In genomic region chr1:29837306-29837646, GRCh38 we compare ENCODE assay signal across 15 cellular contexts.
DNase-seq lines count a peak whose midpoint lies in the region; ATAC-seq and TF ChIP-seq lines count a peak whose summit lies in the region.
"Had no signal": no experiment of that assay in that cellular context is flagged by ENCODE, and none has a peak within 500 bp of the region (broad histone marks: within the 10 kb centered on the region; RNA-seq: fewer than 3 reads in every experiment).

No MANE protein-coding gene starts in this region.

- H3K4me1 ChIP-seq in neural progenitor cell = no peaks in the 10 kb centered on the region
- H3K4me1 ChIP-seq: BE2C, Caco-2 had no signal

- H3K36me3 ChIP-seq in neural progenitor cell = no peaks in the 10 kb centered on the region
- H3K36me3 ChIP-seq: BE2C had no signal

- no peaks in the 10 kb centered on the region for H4K20me1 ChIP-seq in neural progenitor cell (ENCODE audit: low read depth)

- intact Hi-C loops in natural killer cell (cut with micrococcal nuclease) = no loop called here

- no peaks in the 10 kb centered on the region for H3K79me2 ChIP-seq in neural progenitor cell (ENCODE audit: low read depth)

- H2AFZ ChIP-seq in neural progenitor cell (replicated peaks) = no peak overlapping the region

- CTCF ChIA-PET in WTC11 (lab: Charles Lee) = interaction anchor here (1.0 to 1.8 kb wide), 5 partner anchors 11 to 871 kb away, joined by 3 to 7 read pairs (median 4); no protein-coding TSS in a partner anchor

- no peaks in the 10 kb centered on the region for H3K4me1 Mint-ChIP-seq in natural killer cell treated with Interleukin-12 subunit alpha and Interleukin-12 subunit beta and Interleukin-15 and Interleukin-18, amount 100 ng/mL, for 72 hours (ENCODE audit: low read depth in 2 of 2)
- H3K4me1 Mint-ChIP-seq in natural killer cell (no peaks in the 10 kb centered on the region), WTC11 (peaks cover 16% of the 10 kb centered on the region), neural progenitor cell (peaks cover 4% of the 10 kb centered on the region)
- H3K4me1 Mint-ChIP-seq: CD14-positive monocyte had no signal

- no peak for TF ChIP-seq CTCF in natural killer cell (IDR thresholded peaks at IDR 0.05)
- no peak for TF ChIP-seq CTCF in WTC11 (IDR thresholded peaks at IDR 0.05)
- no peak for TF ChIP-seq CTCF in neural progenitor cell (IDR thresholded peaks at IDR 0.05)

- DNase-seq in natural killer cell treated with Interleukin-12 subunit alpha and Interleukin-12 subunit beta and Interleukin-15 and Interleukin-18, amount 100 ng/mL, for 72 hours (ENCODE audit: low spot score) = peak; percentile 37
- DNase-seq in natural killer cell (no peak), WTC11 (ENCODE audit: low spot score) (no peak), neural progenitor cell (ENCODE audit: low spot score) (no peak), left lobe of liver (ENCODE audit: low spot score) (no peak)
- no peak for DNase-seq in activated naive CD4-positive, alpha-beta T cell treated with Interleukin-2 at 50 U/mL for 16 hours
- DNase-seq: BE2C, Caco-2, HCEC 1CT, HFFc6 had no signal

- peaks cover 3% of the 10 kb centered on the region for H3K9me3 Mint-ChIP-seq in natural killer cell treated with Interleukin-12 subunit alpha and Interleukin-12 subunit beta and Interleukin-15 and Interleukin-18, amount 100 ng/mL, for 72 hours
- H3K9me3 Mint-ChIP-seq in natural killer cell = peaks cover 2 to 7% of the 10 kb centered on the region in 2 donors
- peaks cover 18% of the 10 kb centered on the region for H3K9me3 Mint-ChIP-seq in WTC11
- H3K9me3 Mint-ChIP-seq in neural progenitor cell = peaks cover 10% of the 10 kb centered on the region

- H3K27me3 Mint-ChIP-seq in natural killer cell treated with Interleukin-12 subunit alpha and Interleukin-12 subunit beta and Interleukin-15 and Interleukin-18, amount 100 ng/mL, for 72 hours = peaks cover 25 to 39% of the 10 kb centered on the region in 2 donors
- H3K27me3 Mint-ChIP-seq in natural killer cell (ENCODE audit: low read depth in 2 of 2) = peaks cover 2 to 18% of the 10 kb centered on the region in 2 donors
- peaks cover 1% of the 10 kb centered on the region for H3K27me3 Mint-ChIP-seq in WTC11 (ENCODE audit: low read depth)
- peaks cover 6% of the 10 kb centered on the region for H3K27me3 Mint-ChIP-seq in neural progenitor cell (ENCODE audit: insufficient read depth, low read depth)

- H3K9ac ChIP-seq in neural progenitor cell = no peak overlapping the region

- ATAC-seq in natural killer cell treated with Interleukin-12 subunit alpha and Interleukin-12 subunit beta and Interleukin-15 and Interleukin-18, amount 100 ng/mL, for 72 hours = no peak
- ATAC-seq in natural killer cell (no peak), WTC11 (0 out of 2 replicates have a peak, but pooled peaks have one; percentile 16), left lobe of liver (no peak), HG02852 (IDR thresholded peaks at IDR 0.05; ENCODE audit: unreplicated experiment) (no peak)
- ATAC-seq: CD8-positive, alpha-beta T cell; GM12878 had no signal

- no peaks in the 10 kb centered on the region for H3K27me3 ChIP-seq in neural progenitor cell
- H3K27me3 ChIP-seq: BE2C had no signal

- no peaks in the 10 kb centered on the region for H3K9me3 ChIP-seq in neural progenitor cell (ENCODE audit: low read depth)
- H3K9me3 ChIP-seq: BE2C, Caco-2 had no signal

- no peaks in the 10 kb centered on the region for H3F3A ChIP-seq in neural progenitor cell (ENCODE audit: low read depth)

- H3K4me2 ChIP-seq in neural progenitor cell = no peak overlapping the region

- POLR2A ChIA-PET in WTC11 (lab: Charles Lee) = no interaction called here

- H3K27ac Mint-ChIP-seq in natural killer cell treated with Interleukin-12 subunit alpha and Interleukin-12 subunit beta and Interleukin-15 and Interleukin-18, amount 100 ng/mL, for 72 hours = no peak overlapping the region
- no peak overlapping the region for H3K27ac Mint-ChIP-seq in natural killer cell
- no peak overlapping the region for H3K27ac Mint-ChIP-seq in WTC11
- peak overlapping the region; percentile 87 for H3K27ac Mint-ChIP-seq in neural progenitor cell
- H3K27ac Mint-ChIP-seq: CD14-positive monocyte; CD8-positive, alpha-beta T cell; HFFc6 had no signal

- H3K27ac ChIP-seq in neural progenitor cell = no peak overlapping the region
- H3K27ac ChIP-seq: HL-60 had no signal

- peaks cover 9% of the 10 kb centered on the region for H3K36me3 Mint-ChIP-seq in natural killer cell treated with Interleukin-12 subunit alpha and Interleukin-12 subunit beta and Interleukin-15 and Interleukin-18, amount 100 ng/mL, for 72 hours
- no peaks in the 10 kb centered on the region for H3K36me3 Mint-ChIP-seq in natural killer cell
- peaks cover 8% of the 10 kb centered on the region for H3K36me3 Mint-ChIP-seq in WTC11
- H3K36me3 Mint-ChIP-seq in neural progenitor cell = no peaks in the 10 kb centered on the region
- H3K36me3 Mint-ChIP-seq: CD14-positive monocyte; CD8-positive, alpha-beta T cell had no signal

- no peak overlapping the region for H3K4me3 Mint-ChIP-seq in natural killer cell treated with Interleukin-12 subunit alpha and Interleukin-12 subunit beta and Interleukin-15 and Interleukin-18, amount 100 ng/mL, for 72 hours
- no peak overlapping the region for H3K4me3 Mint-ChIP-seq in natural killer cell
- H3K4me3 Mint-ChIP-seq in WTC11 = no peak overlapping the region
- no peak overlapping the region for H3K4me3 Mint-ChIP-seq in neural progenitor cell
- H3K4me3 Mint-ChIP-seq: CD14-positive monocyte; CD8-positive, alpha-beta T cell; HFFc6 had no signal

- no peak overlapping the region for H3K4me3 ChIP-seq in neural progenitor cell
- H3K4me3 ChIP-seq: GM12878 had no signal

TF ChIP-seq in WTC11, 78 proteins besides CTCF, POLR2A, EP300 and RAD21 (continues in another document):
- TF ChIP-seq ZNF263 (CRISPR knock-in tag; IDR thresholded peaks at IDR 0.05; ENCODE audit: low read depth) (no peak), ZNF512 (CRISPR knock-in tag; IDR thresholded peaks at IDR 0.05; ENCODE audit: borderline replicate concordance) (no peak), CREM (CRISPR knock-in tag; IDR thresholded peaks at IDR 0.05) (no peak), ZBTB43 (CRISPR knock-in tag; IDR thresholded peaks at IDR 0.05) (no peak), NFYB (CRISPR knock-in tag; conservative IDR thresholded peaks at IDR 0.05; ENCODE audit: low read depth) (no peak), ZNF425 (CRISPR knock-in tag; conservative IDR thresholded peaks at IDR 0.05) (no peak)
